1 cellular context compared by ENCODE assay signal in genomic region chr7:30255096-30255769, GRCh38.
A peak's percentile ranks its signal among the peaks of the same experiment; 100 is the strongest.
TF ChIP-seq lines count a peak whose summit lies in the region.

No MANE protein-coding gene starts in this region.

TF ChIP-seq in HepG2, 621 proteins besides CTCF, POLR2A, EP300 and RAD21 (continued from another document and continues in another):
- peak; percentile 21; the same call in 1 of the 2 replicates for TF ChIP-seq TFDP2 (CRISPR knock-in tag; IDR thresholded peaks at IDR 0.05)
- peak; percentile 31; the same call in 1 of the 2 replicates for TF ChIP-seq MIER3 (CRISPR knock-in tag; IDR thresholded peaks at IDR 0.05; ENCODE audit: borderline replicate concordance)
- TF ChIP-seq PREB (CRISPR knock-in tag; IDR thresholded peaks at IDR 0.05): no peak
- peak; percentile 80 for TF ChIP-seq POGZ (CRISPR knock-in tag; IDR thresholded peaks at IDR 0.05)
- no peak for TF ChIP-seq ZNF775 (CRISPR knock-in tag; IDR thresholded peaks at IDR 0.05; ENCODE audit: borderline replicate concordance)
- peak; percentile 71; the same call in 1 of the 2 replicates for TF ChIP-seq SIX1 (CRISPR knock-in tag; IDR thresholded peaks at IDR 0.05; ENCODE audit: borderline replicate concordance)
- TF ChIP-seq CREB1 (IDR thresholded peaks at IDR 0.05): no peak
- peak; percentile 79 for TF ChIP-seq CREB1 (CRISPR knock-in tag; IDR thresholded peaks at IDR 0.05)
- peak; percentile 84 for TF ChIP-seq TCF7L2 (IDR thresholded peaks at IDR 0.05; ENCODE audit: low read depth, low read length)
- peak; percentile 63; the same call in 1 of the 2 replicates for TF ChIP-seq YEATS4 (CRISPR knock-in tag; IDR thresholded peaks at IDR 0.05; ENCODE audit: borderline replicate concordance)
- peak; percentile 51; the same call in 1 of the 2 replicates for TF ChIP-seq JUND (CRISPR knock-in tag; IDR thresholded peaks at IDR 0.05)
- peak; percentile 69; the same call in 1 of the 2 replicates for TF ChIP-seq ZBTB43 (CRISPR knock-in tag; conservative IDR thresholded peaks at IDR 0.05)
- TF ChIP-seq CREM (IDR thresholded peaks at IDR 0.05): peak; percentile 90
- no peak for TF ChIP-seq CREM (CRISPR knock-in tag; IDR thresholded peaks at IDR 0.05)
- TF ChIP-seq ZNF644 (CRISPR knock-in tag; IDR thresholded peaks at IDR 0.05; ENCODE audit: low read depth): peak; percentile 78; the same call in 1 of the 2 replicates
- no peak for TF ChIP-seq NFATC3 (CRISPR knock-in tag; IDR thresholded peaks at IDR 0.05)
- no peak for TF ChIP-seq TP53 (CRISPR knock-in tag; conservative IDR thresholded peaks at IDR 0.05)
- TF ChIP-seq SATB2 (CRISPR knock-in tag; IDR thresholded peaks at IDR 0.05): no peak
- peak; percentile 99 for TF ChIP-seq RCOR2 (CRISPR knock-in tag; IDR thresholded peaks at IDR 0.05)
- peak; percentile 26; the same call in 1 of the 2 replicates for TF ChIP-seq ZBED4 (CRISPR knock-in tag; IDR thresholded peaks at IDR 0.05; ENCODE audit: borderline replicate concordance)
- TF ChIP-seq ZNF263 (CRISPR knock-in tag; IDR thresholded peaks at IDR 0.05): 0 out of 2 replicates have a peak, but pooled peaks have one; percentile 45
- TF ChIP-seq SMAD3 (CRISPR knock-in tag; IDR thresholded peaks at IDR 0.05): peak; percentile 72
- TF ChIP-seq ATF2 (CRISPR knock-in tag; IDR thresholded peaks at IDR 0.05): peak; percentile 73; the same call in 1 of the 2 replicates
- TF ChIP-seq SIX4 (CRISPR knock-in tag; IDR thresholded peaks at IDR 0.05): peak; percentile 44; the same call in 1 of the 2 replicates
- TF ChIP-seq RERE (CRISPR knock-in tag; IDR thresholded peaks at IDR 0.05; ENCODE audit: low read depth): peak; percentile 53; the same call in 1 of the 2 replicates
- TF ChIP-seq POGK (CRISPR knock-in tag; conservative IDR thresholded peaks at IDR 0.05): 0 out of 2 replicates have a peak, but pooled peaks have one; percentile 17
- TF ChIP-seq IRF2 (CRISPR knock-in tag; IDR thresholded peaks at IDR 0.05): peak; percentile 48; the same call in 1 of the 2 replicates
- 0 out of 2 replicates have a peak, but pooled peaks have one; percentile 27 for TF ChIP-seq ZNF589 (CRISPR knock-in tag; conservative IDR thresholded peaks at IDR 0.05)
- TF ChIP-seq ZNF557 (CRISPR knock-in tag; IDR thresholded peaks at IDR 0.05): 0 out of 2 replicates have a peak, but pooled peaks have one; percentile 55
- 0 out of 2 replicates have a peak, but pooled peaks have one; percentile 54 for TF ChIP-seq ZNF646 (CRISPR knock-in tag; IDR thresholded peaks at IDR 0.05)
- TF ChIP-seq KLF9 (CRISPR knock-in tag; IDR thresholded peaks at IDR 0.05; ENCODE audit: low read depth): no peak
- peak; percentile 98 for TF ChIP-seq TBL1XR1 (IDR thresholded peaks at IDR 0.05; ENCODE audit: borderline replicate concordance, low read length, partially characterized antibody)
- no peak for TF ChIP-seq ZNF737 (CRISPR knock-in tag; IDR thresholded peaks at IDR 0.05; ENCODE audit: borderline replicate concordance)
- TF ChIP-seq HDAC1 (CRISPR knock-in tag; IDR thresholded peaks at IDR 0.05): peak; percentile 61; the same call in 1 of the 2 replicates
- peak; percentile 68; the same call in 1 of the 2 replicates for TF ChIP-seq ZSCAN31 (CRISPR knock-in tag; IDR thresholded peaks at IDR 0.05; ENCODE audit: low read depth)
